In the genomic region with DNA sequence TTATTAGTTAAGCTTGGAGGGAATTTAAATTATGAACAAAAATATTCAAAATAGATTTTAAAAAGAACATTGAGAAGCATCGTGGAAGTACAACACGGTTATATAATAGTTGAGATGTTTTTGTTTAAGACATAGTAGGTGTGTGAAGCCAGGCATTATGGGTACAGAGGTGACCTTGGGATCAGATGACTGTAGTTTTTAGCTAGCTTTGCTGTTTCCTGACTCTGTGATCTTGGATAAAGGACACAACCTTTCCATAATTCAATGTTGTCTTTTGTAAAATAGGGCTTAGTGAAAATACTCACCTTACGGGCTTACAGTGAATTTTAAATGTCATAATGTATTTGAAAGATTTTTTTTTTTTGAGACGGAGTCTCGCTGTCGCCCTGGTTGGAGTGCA, we compare ENCODE assay signal across 23 cellular contexts.
DNase-seq lines count a peak whose midpoint lies in the region; ATAC-seq, FAIRE-seq and TF ChIP-seq lines count a peak whose summit lies in the region.
"Had no signal": no experiment of that assay in that cellular context is flagged by ENCODE, and none has a peak within 500 bp of the region (broad histone marks: within the 10 kb centered on the region; RNA-seq: fewer than 3 reads in every experiment).

No MANE protein-coding gene starts in this region.

- H3K79me2 ChIP-seq in K562 (ENCODE audit: control insufficient read depth, insufficient read depth, low read length): no peaks in the 10 kb centered on the region

- peak overlapping the region in 1 of 2 experiments; percentile 49; a peak in 2 of 4 replicates for H3K9ac ChIP-seq in K562 (ENCODE audit: insufficient read depth in 1 of 2, low read depth in 2 of 2, low read length in 2 of 2)
- H3K9ac ChIP-seq: BLaER1 treated with 17β-estradiol and CSF1 and Interleukin-3, amounts not matched to agents 10 nM and 100 nM had no signal

- no peaks in the 10 kb centered on the region for H3K36me3 Mint-ChIP-seq in Caco-2 (ENCODE audit: insufficient read depth, unreplicated experiment)

- H3K4me2 ChIP-seq in K562 (ENCODE audit: insufficient read depth, low read length): peak overlapping the region; percentile 30; the same call in 1 of the 2 replicates
- H3K4me2 ChIP-seq: A549; BLaER1 treated with 17β-estradiol and CSF1 and Interleukin-3, amounts not matched to agents 10 nM and 100 nM had no signal

- TF ChIP-seq CTCF in K562 (IDR thresholded peaks at IDR 0.05 in 2 of 3, conservative IDR thresholded peaks at IDR 0.05 in 1 of 3; ENCODE audit: insufficient read depth in 2 of 3, low read depth in 1 of 3, low read length in 3 of 3) (no peak), Caco-2 (IDR thresholded peaks at IDR 0.05; ENCODE audit: insufficient read depth in 1 of 2, low read depth in 1 of 2, low read length in 1 of 2, severe bottlenecking in 1 of 2, unreplicated experiment in 1 of 2) (no peak)

- H3K4me1 ChIP-seq in K562 (replicated peaks in 1 of 2; ENCODE audit: control insufficient read depth in 2 of 2, insufficient read depth in 2 of 2, low read length in 2 of 2): no peaks in the 10 kb centered on the region
- no peaks in the 10 kb centered on the region for H3K4me1 ChIP-seq in Caco-2
- H3K4me1 ChIP-seq: A549; BLaER1 treated with 17β-estradiol and CSF1 and Interleukin-3, amounts not matched to agents 10 nM and 100 nM had no signal

- no peak for FAIRE-seq in K562 (lab: Jason Lieb, UNC)
- FAIRE-seq: A549, GM12878, GM12892, GM18507 had no signal

- peak overlapping the region; percentile 61 for H3K27ac ChIP-seq in K562 (ENCODE audit: extremely low read depth, low read depth, low read length)
- H3K27ac ChIP-seq: 22Rv1; A549; BLaER1 treated with 17β-estradiol and CSF1 and Interleukin-3, amounts not matched to agents 10 nM and 100 nM; C4-2B had no signal

- H3K4me3 ChIP-seq in K562 (no peak overlapping the region), Caco-2 (ENCODE audit: low read depth, low read length) (no peak overlapping the region)
- H3K4me3 ChIP-seq: A549; BLaER1 treated with 17β-estradiol and CSF1 and Interleukin-3, amounts not matched to agents 10 nM and 100 nM; GM12878 had no signal

- WGBS in K562 (ENCODE audit: insufficient coverage, low coverage, missing lambda C conversion rate): 65% methylated on average over 6 of the region's 6 CpGs

- H3K9me1 ChIP-seq in K562 (ENCODE audit: control insufficient read depth, insufficient read depth, low read length): no peaks in the 10 kb centered on the region

- in situ Hi-C loops in K562 (cut with MboI): no loop called here

- no peak for TF ChIP-seq EP300 in K562 (IDR thresholded peaks at IDR 0.05; ENCODE audit: low read length)

- H3K27me3 ChIP-seq in K562 (ENCODE audit: control insufficient read depth in 2 of 2, insufficient read depth in 2 of 2, low read length in 2 of 2): no peaks in the 10 kb centered on the region
- no peaks in the 10 kb centered on the region for H3K27me3 ChIP-seq in Caco-2 (replicated peaks; ENCODE audit: control insufficient read depth, insufficient read depth, low read length)
- H3K27me3 ChIP-seq: BLaER1 treated with 17β-estradiol and CSF1 and Interleukin-3, amounts not matched to agents 10 nM and 100 nM had no signal

- intact Hi-C loops in K562 (cut with micrococcal nuclease): no loop called here
- intact Hi-C loops in Caco-2 (cut with micrococcal nuclease; ENCODE audit: unreplicated experiment): no loop called here

- no peak overlapping the region for H3K27ac Mint-ChIP-seq in Caco-2 (ENCODE audit: unreplicated experiment)
- H3K27ac Mint-ChIP-seq: B cell; CD4-positive, alpha-beta T cell; CD8-positive, alpha-beta T cell had no signal

- no peaks in the 10 kb centered on the region for H3K9me3 Mint-ChIP-seq in Caco-2 (ENCODE audit: unreplicated experiment)
- H3K9me3 Mint-ChIP-seq: CD8-positive, alpha-beta T cell had no signal

- peak overlapping the region; percentile 64; the same call in 1 of the 2 replicates for H2AFZ ChIP-seq in K562 (ENCODE audit: low read depth, low read length)

- H3K9me3 ChIP-seq in K562 (replicated peaks; ENCODE audit: control insufficient read depth, insufficient read depth, low read depth, low read length) (no peaks in the 10 kb centered on the region), Caco-2 (no peaks in the 10 kb centered on the region)
- H3K9me3 ChIP-seq: A549 had no signal

- H3K36me3 ChIP-seq in K562 (ENCODE audit: control insufficient read depth, insufficient read depth, low read length): no peaks in the 10 kb centered on the region
- H3K36me3 ChIP-seq in Caco-2 (ENCODE audit: control insufficient read depth, insufficient read depth, low read length): no peaks in the 10 kb centered on the region

- BruUV-seq in K562 (replicated peaks; lab: Mats Ljungman, UMichigan): no TSS peak
- BruUV-seq in Caco-2 (replicated peaks; lab: Mats Ljungman, UMichigan): no TSS peak

- H3K27me3 Mint-ChIP-seq in Caco-2 (ENCODE audit: insufficient read depth, unreplicated experiment): no peaks in the 10 kb centered on the region
- H3K27me3 Mint-ChIP-seq: B cell; CD4-positive, alpha-beta T cell had no signal

- CTCF ChIA-PET in K562 (lab: Yijun Ruan, JAX; ENCODE audit: low intra/inter-chr PET ratio): no interaction called here
- CTCF ChIA-PET in Caco-2 (lab: Charles Lee): no interaction called here

- no peaks in the 10 kb centered on the region for H3K4me1 Mint-ChIP-seq in Caco-2 (ENCODE audit: low read depth, unreplicated experiment)
- H3K4me1 Mint-ChIP-seq: B cell had no signal

- TF ChIP-seq POLR2A in K562 (conservative IDR thresholded peaks at IDR 0.05): no peak

- no peaks in the 10 kb centered on the region for H4K20me1 ChIP-seq in K562 (replicated peaks; ENCODE audit: control insufficient read depth, insufficient read depth, low read length)
- H4K20me1 ChIP-seq: BLaER1 treated with 17β-estradiol and CSF1 and Interleukin-3, amounts not matched to agents 10 nM and 100 nM had no signal

- no peak overlapping the region for H3K4me3 Mint-ChIP-seq in Caco-2 (ENCODE audit: unreplicated experiment)
- H3K4me3 Mint-ChIP-seq: B cell; CD4-positive, alpha-beta T cell; CD8-positive, alpha-beta T cell had no signal

- peak; percentile 2 for DNase-seq in NCI-H2227 (lab: John Stamatoyannopoulos, UW; ENCODE audit: unreplicated experiment)
- DNase-seq in SHP77 treated with DMSO at 0.1 percent for 48 hours (lab: John Stamatoyannopoulos, UW): peak; percentile 6
- peak in 3 of 4 experiments; percentile 9 to 11 (median 11) for DNase-seq in K562 (ENCODE audit: extremely low read depth in 1 of 4, low spot score in 3 of 4)
- DNase-seq in Caco-2: no peak
- no peak for DNase-seq in glomerular visceral epithelial cell (ENCODE audit: extremely low spot score)
- DNase-seq: AML-193; CD4-positive, alpha-beta T cell; CD8-positive, alpha-beta T cell; DMS 273 treated with DMSO at 0.1 percent for 48 hours; DMS153; DMS53; DMS79; DND-41; EL; GDM1 had no signal

- TF ChIP-seq RAD21 in K562 (CRISPR knock-in tag; conservative IDR thresholded peaks at IDR 0.05 in 1 of 2, IDR thresholded peaks at IDR 0.05 in 1 of 2): no peak

- POLR2A ChIA-PET in K562 (lab: Yijun Ruan, JAX) (no interaction called here), Caco-2 (lab: Charles Lee) (no interaction called here)

- ATAC-seq in K562: peak; percentile 63
- ATAC-seq: A549; CD8-positive, alpha-beta T cell; GM12878 had no signal

TF ChIP-seq in K562, 482 proteins besides CTCF, POLR2A, EP300 and RAD21 (continues in another document):
- TF ChIP-seq NFYB (IDR thresholded peaks at IDR 0.05; ENCODE audit: extremely low read depth, insufficient read length): no peak
- TF ChIP-seq ESRRA (IDR thresholded peaks at IDR 0.05; ENCODE audit: borderline replicate concordance, low read depth): peak; percentile 89
- no peak for TF ChIP-seq ZBTB12 (CRISPR knock-in tag; IDR thresholded peaks at IDR 0.05)
- TF ChIP-seq, protein P1, sequence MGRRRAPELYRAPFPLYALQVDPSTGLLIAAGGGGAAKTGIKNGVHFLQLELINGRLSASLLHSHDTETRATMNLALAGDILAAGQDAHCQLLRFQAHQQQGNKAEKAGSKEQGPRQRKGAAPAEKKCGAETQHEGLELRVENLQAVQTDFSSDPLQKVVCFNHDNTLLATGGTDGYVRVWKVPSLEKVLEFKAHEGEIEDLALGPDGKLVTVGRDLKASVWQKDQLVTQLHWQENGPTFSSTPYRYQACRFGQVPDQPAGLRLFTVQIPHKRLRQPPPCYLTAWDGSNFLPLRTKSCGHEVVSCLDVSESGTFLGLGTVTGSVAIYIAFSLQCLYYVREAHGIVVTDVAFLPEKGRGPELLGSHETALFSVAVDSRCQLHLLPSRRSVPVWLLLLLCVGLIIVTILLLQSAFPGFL (CRISPR knock-in tag; IDR thresholded peaks at IDR 0.05): no peak

Comparison
In these comparisons a context has a peak if more than half of its experiments do, and no peak if none do; other contexts are left out.
1. DNase-seq: peak in NCI-H2227 (single experiment), SHP77 treated with DMSO at 0.1 percent for 48 hours (single experiment) and K562 (3 of 4); none in Caco-2 (0 of 2) and glomerular visceral epithelial cell (single experiment).